In the genomic region with DNA sequence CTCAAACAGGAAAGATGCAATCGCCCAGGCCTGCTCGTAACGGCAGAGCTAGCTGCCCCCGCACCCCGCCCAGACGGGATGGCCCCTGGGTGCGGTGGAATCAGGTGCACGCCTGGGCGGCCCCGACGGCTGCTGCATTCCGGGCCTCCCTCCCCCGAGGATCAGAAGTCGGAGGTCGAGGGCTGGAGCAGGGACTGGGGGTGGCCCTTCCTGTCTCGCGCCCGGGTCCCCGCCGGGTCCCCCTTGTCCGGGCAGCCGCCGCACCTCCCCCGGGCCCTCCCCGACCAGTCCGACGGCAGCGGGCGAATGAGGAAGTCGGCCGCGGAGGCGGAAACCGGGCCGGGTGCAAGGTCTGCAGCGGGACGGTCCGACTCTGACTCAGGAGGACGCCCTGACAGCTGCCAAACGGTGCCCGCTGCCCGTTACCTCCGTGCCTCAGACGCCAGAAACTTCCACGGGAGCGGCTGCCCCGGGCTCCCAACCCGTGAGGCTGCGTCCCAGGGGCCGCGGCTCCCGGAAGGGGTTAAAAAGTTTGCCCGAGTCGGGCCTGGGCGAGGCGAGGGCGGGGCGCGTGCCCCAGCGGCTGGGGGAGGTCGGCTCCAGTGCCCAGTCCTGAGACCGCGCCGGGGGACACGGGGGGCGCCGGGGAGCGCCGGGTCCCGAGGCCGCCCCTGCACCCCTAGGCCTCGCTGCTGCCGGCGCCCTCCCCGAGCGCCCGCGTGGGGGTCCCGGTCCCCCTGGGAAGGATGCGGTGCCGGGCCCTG, we compare ENCODE assay signal across 1 cellular context.
TF ChIP-seq lines count a peak whose summit lies in the region.

No MANE protein-coding gene starts in this region.

TF ChIP-seq in HepG2, 621 proteins besides CTCF, POLR2A, EP300 and RAD21 (continued from another document and continues in another):
- TF ChIP-seq, protein P1, sequence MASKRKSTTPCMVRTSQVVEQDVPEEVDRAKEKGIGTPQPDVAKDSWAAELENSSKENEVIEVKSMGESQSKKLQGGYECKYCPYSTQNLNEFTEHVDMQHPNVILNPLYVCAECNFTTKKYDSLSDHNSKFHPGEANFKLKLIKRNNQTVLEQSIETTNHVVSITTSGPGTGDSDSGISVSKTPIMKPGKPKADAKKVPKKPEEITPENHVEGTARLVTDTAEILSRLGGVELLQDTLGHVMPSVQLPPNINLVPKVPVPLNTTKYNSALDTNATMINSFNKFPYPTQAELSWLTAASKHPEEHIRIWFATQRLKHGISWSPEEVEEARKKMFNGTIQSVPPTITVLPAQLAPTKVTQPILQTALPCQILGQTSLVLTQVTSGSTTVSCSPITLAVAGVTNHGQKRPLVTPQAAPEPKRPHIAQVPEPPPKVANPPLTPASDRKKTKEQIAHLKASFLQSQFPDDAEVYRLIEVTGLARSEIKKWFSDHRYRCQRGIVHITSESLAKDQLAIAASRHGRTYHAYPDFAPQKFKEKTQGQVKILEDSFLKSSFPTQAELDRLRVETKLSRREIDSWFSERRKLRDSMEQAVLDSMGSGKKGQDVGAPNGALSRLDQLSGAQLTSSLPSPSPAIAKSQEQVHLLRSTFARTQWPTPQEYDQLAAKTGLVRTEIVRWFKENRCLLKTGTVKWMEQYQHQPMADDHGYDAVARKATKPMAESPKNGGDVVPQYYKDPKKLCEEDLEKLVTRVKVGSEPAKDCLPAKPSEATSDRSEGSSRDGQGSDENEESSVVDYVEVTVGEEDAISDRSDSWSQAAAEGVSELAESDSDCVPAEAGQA (IDR thresholded peaks at IDR 0.05; ENCODE audit: low read depth) = no peak
- TF ChIP-seq, protein P1 (CRISPR knock-in tag; IDR thresholded peaks at IDR 0.05; ENCODE audit: borderline replicate concordance) = no peak
- TF ChIP-seq SMC3 (IDR thresholded peaks at IDR 0.05; ENCODE audit: low read length) = no peak
- peak; percentile 67; the same call in 1 of the 2 replicates for TF ChIP-seq GABPB1 (CRISPR knock-in tag; IDR thresholded peaks at IDR 0.05)
- TF ChIP-seq TBX2 (CRISPR knock-in tag; IDR thresholded peaks at IDR 0.05; ENCODE audit: borderline replicate concordance) = peak; percentile 15; the same call in 1 of the 2 replicates
- TF ChIP-seq, protein P2, sequence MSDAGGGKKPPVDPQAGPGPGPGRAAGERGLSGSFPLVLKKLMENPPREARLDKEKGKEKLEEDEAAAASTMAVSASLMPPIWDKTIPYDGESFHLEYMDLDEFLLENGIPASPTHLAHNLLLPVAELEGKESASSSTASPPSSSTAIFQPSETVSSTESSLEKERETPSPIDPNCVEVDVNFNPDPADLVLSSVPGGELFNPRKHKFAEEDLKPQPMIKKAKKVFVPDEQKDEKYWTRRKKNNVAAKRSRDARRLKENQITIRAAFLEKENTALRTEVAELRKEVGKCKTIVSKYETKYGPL (CRISPR knock-in tag; IDR thresholded peaks at IDR 0.05) = no peak
- no peak for TF ChIP-seq ZNF724P (CRISPR knock-in tag; IDR thresholded peaks at IDR 0.05; ENCODE audit: borderline replicate concordance)
- TF ChIP-seq ZNF598 (CRISPR knock-in tag; IDR thresholded peaks at IDR 0.05; ENCODE audit: borderline replicate concordance) = no peak
- TF ChIP-seq MBNL3 (CRISPR knock-in tag; conservative IDR thresholded peaks at IDR 0.05) = no peak
- TF ChIP-seq ZNF790 (CRISPR knock-in tag; IDR thresholded peaks at IDR 0.05; ENCODE audit: borderline replicate concordance) = no peak
- TF ChIP-seq TFDP2 (CRISPR knock-in tag; IDR thresholded peaks at IDR 0.05) = no peak
- no peak for TF ChIP-seq CHD4 (IDR thresholded peaks at IDR 0.05; ENCODE audit: borderline replicate concordance, low read length)
- no peak for TF ChIP-seq ZNF3 (CRISPR knock-in tag; IDR thresholded peaks at IDR 0.05)
- no peak for TF ChIP-seq CEBPB (IDR thresholded peaks at IDR 0.05; ENCODE audit: borderline replicate concordance, low read depth, low read length)
- no peak for TF ChIP-seq PPARG (CRISPR knock-in tag; conservative IDR thresholded peaks at IDR 0.05)
- peak; percentile 64; the same call in 1 of the 2 replicates for TF ChIP-seq MTA1 (CRISPR knock-in tag; IDR thresholded peaks at IDR 0.05; ENCODE audit: borderline replicate concordance)
- no peak for TF ChIP-seq ZNF619 (CRISPR knock-in tag; IDR thresholded peaks at IDR 0.05)
- TF ChIP-seq, protein P3, sequence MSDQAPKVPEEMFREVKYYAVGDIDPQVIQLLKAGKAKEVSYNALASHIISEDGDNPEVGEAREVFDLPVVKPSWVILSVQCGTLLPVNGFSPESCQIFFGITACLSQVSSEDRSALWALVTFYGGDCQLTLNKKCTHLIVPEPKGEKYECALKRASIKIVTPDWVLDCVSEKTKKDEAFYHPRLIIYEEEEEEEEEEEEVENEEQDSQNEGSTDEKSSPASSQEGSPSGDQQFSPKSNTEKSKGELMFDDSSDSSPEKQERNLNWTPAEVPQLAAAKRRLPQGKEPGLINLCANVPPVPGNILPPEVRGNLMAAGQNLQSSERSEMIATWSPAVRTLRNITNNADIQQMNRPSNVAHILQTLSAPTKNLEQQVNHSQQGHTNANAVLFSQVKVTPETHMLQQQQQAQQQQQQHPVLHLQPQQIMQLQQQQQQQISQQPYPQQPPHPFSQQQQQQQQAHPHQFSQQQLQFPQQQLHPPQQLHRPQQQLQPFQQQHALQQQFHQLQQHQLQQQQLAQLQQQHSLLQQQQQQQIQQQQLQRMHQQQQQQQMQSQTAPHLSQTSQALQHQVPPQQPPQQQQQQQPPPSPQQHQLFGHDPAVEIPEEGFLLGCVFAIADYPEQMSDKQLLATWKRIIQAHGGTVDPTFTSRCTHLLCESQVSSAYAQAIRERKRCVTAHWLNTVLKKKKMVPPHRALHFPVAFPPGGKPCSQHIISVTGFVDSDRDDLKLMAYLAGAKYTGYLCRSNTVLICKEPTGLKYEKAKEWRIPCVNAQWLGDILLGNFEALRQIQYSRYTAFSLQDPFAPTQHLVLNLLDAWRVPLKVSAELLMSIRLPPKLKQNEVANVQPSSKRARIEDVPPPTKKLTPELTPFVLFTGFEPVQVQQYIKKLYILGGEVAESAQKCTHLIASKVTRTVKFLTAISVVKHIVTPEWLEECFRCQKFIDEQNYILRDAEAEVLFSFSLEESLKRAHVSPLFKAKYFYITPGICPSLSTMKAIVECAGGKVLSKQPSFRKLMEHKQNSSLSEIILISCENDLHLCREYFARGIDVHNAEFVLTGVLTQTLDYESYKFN (CRISPR knock-in tag; conservative IDR thresholded peaks at IDR 0.05) = 0 out of 2 replicates have a peak, but pooled peaks have one; percentile 15
- TF ChIP-seq SAP130 (CRISPR knock-in tag; IDR thresholded peaks at IDR 0.05; ENCODE audit: low read depth) = peak; percentile 60; the same call in 1 of the 2 replicates
- TF ChIP-seq NFYB (CRISPR knock-in tag; IDR thresholded peaks at IDR 0.05) = peak; percentile 23; the same call in 1 of the 2 replicates
- no peak for TF ChIP-seq FOXM1 (CRISPR knock-in tag; IDR thresholded peaks at IDR 0.05)
- no peak for TF ChIP-seq MAFG (CRISPR knock-in tag; IDR thresholded peaks at IDR 0.05)
- TF ChIP-seq HHEX (CRISPR knock-in tag; IDR thresholded peaks at IDR 0.05) = no peak
- TF ChIP-seq PAX8 (CRISPR knock-in tag; IDR thresholded peaks at IDR 0.05; ENCODE audit: borderline replicate concordance) = no peak
- TF ChIP-seq ZNF678 (CRISPR knock-in tag; IDR thresholded peaks at IDR 0.05) = no peak
- no peak for TF ChIP-seq ZZZ3 (CRISPR knock-in tag; IDR thresholded peaks at IDR 0.05; ENCODE audit: borderline replicate concordance)
- no peak for TF ChIP-seq SRSF1 (optimal IDR thresholded peaks at IDR 0.05; ENCODE audit: low read depth, low read length)
- TF ChIP-seq KDM5A (IDR thresholded peaks at IDR 0.05; ENCODE audit: borderline replicate concordance, low read length) = 0 out of 2 replicates have a peak, but pooled peaks have one; percentile 9
- no peak; the same call in 1 of the 2 replicates for TF ChIP-seq REL (CRISPR knock-in tag; conservative IDR thresholded peaks at IDR 0.05)
- TF ChIP-seq ELF1 (CRISPR knock-in tag; IDR thresholded peaks at IDR 0.05) = peak; percentile 57
- TF ChIP-seq, protein P4, sequence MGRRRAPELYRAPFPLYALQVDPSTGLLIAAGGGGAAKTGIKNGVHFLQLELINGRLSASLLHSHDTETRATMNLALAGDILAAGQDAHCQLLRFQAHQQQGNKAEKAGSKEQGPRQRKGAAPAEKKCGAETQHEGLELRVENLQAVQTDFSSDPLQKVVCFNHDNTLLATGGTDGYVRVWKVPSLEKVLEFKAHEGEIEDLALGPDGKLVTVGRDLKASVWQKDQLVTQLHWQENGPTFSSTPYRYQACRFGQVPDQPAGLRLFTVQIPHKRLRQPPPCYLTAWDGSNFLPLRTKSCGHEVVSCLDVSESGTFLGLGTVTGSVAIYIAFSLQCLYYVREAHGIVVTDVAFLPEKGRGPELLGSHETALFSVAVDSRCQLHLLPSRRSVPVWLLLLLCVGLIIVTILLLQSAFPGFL (CRISPR knock-in tag; IDR thresholded peaks at IDR 0.05) = no peak
- TF ChIP-seq, protein P5, sequence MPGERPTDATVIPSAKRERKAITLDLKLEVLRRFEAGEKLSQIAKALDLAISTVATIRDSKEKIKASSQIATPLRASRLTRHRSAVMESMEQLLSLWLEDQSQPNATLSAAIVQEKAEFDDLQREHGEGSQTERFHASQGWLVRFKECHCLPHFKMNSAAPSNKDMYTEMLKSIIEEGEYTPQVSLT (CRISPR knock-in tag; IDR thresholded peaks at IDR 0.05; ENCODE audit: borderline replicate concordance, low read depth) = no peak
- 0 out of 2 replicates have a peak, but pooled peaks have one; percentile 17 for TF ChIP-seq TAF1 (CRISPR knock-in tag; IDR thresholded peaks at IDR 0.05)
- TF ChIP-seq ZNF644 (CRISPR knock-in tag; IDR thresholded peaks at IDR 0.05; ENCODE audit: low read depth) = no peak
- TF ChIP-seq ZNF280B (CRISPR knock-in tag; IDR thresholded peaks at IDR 0.05; ENCODE audit: borderline replicate concordance) = no peak; the same call in 1 of the 2 replicates
- TF ChIP-seq, protein P6, sequence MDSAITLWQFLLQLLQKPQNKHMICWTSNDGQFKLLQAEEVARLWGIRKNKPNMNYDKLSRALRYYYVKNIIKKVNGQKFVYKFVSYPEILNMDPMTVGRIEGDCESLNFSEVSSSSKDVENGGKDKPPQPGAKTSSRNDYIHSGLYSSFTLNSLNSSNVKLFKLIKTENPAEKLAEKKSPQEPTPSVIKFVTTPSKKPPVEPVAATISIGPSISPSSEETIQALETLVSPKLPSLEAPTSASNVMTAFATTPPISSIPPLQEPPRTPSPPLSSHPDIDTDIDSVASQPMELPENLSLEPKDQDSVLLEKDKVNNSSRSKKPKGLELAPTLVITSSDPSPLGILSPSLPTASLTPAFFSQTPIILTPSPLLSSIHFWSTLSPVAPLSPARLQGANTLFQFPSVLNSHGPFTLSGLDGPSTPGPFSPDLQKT (CRISPR knock-in tag; IDR thresholded peaks at IDR 0.05; ENCODE audit: borderline replicate concordance) = no peak
- TF ChIP-seq ZNF282 (IDR thresholded peaks at IDR 0.05; ENCODE audit: partially characterized antibody) = no peak
- no peak for TF ChIP-seq ZNF878 (CRISPR knock-in tag; IDR thresholded peaks at IDR 0.05)
- no peak for TF ChIP-seq MXD4 (CRISPR knock-in tag; IDR thresholded peaks at IDR 0.05)
- 0 out of 2 replicates have a peak, but pooled peaks have one; percentile 12 for TF ChIP-seq ARNTL (CRISPR knock-in tag; IDR thresholded peaks at IDR 0.05)
- peak; percentile 97 for TF ChIP-seq ZNF777 (CRISPR knock-in tag; IDR thresholded peaks at IDR 0.05)
- TF ChIP-seq IRF1 (CRISPR knock-in tag; IDR thresholded peaks at IDR 0.05; ENCODE audit: low read depth) = no peak
- no peak for TF ChIP-seq KLF12 (CRISPR knock-in tag; IDR thresholded peaks at IDR 0.05; ENCODE audit: borderline replicate concordance)
